Comparison of ENCODE assay signal across 20 cellular contexts in genomic region chr9:37495571-37495970, GRCh38.
"Had no signal": no experiment of that assay in that cellular context is flagged by ENCODE, and none has a peak within 500 bp of the region (broad histone marks: within the 10 kb centered on the region; RNA-seq: fewer than 3 reads in every experiment).

No MANE protein-coding gene starts in this region.

- ATAC-seq: gastroesophageal sphincter; left cardiac atrium; mucosa of descending colon; stimulated activated memory B cell treated with anti-CD40 and anti-IgM and Interleukin-4, amounts not matched to agents 10 μg/mL and 1 μg/mL and 100 μg/mL, for 72 hours had no signal

- H3K27me3 Mint-ChIP-seq: activated CD4-positive, alpha-beta memory T cell treated with anti-CD3 and anti-CD28 coated beads for 36 hours; stimulated activated memory B cell treated with anti-CD40 and anti-IgM and Interleukin-4, amounts not matched to agents 10 μg/mL and 1 μg/mL and 100 μg/mL, for 72 hours; type B pancreatic cell had no signal

- H3K9me3 ChIP-seq: esophagus squamous epithelium, gastroesophageal sphincter, mucosa of descending colon, right lobe of liver, vagina had no signal

- H3K79me2 ChIP-seq: parathyroid adenoma had no signal

- H2AFZ ChIP-seq: parathyroid adenoma had no signal

- H3K4me3 Mint-ChIP-seq: activated CD4-positive, alpha-beta memory T cell treated with anti-CD3 and anti-CD28 coated beads for 36 hours; stimulated activated memory B cell treated with anti-CD40 and anti-IgM and Interleukin-4, amounts not matched to agents 10 μg/mL and 1 μg/mL and 100 μg/mL, for 72 hours; type B pancreatic cell had no signal

- DNase-seq: activated CD4-positive, alpha-beta memory T cell treated with anti-CD3 and anti-CD28 coated beads for 36 hours; activated CD4-positive, alpha-beta T cell treated with anti-CD3 and anti-CD28 coated beads for 48 hours; activated effector memory CD4-positive, alpha-beta T cell treated with anti-CD3 and anti-CD28 coated beads, Interleukin-2, amount 50 U/mL, for 16 hours; activated naive CD4-positive, alpha-beta T cell treated with anti-CD3 and anti-CD28 coated beads, Interleukin-2, amount 50 U/mL, for 16 hours; activated T-cell treated with anti-CD3 and anti-CD28 coated beads, Interleukin-2, amount 50 U/mL, for 1 hour; central memory CD4-positive, alpha-beta T cell; esophagus squamous epithelium; islet precursor cell; left cardiac atrium; mesendoderm; mucosa of descending colon; nucleus accumbens; right lobe of liver; small intestine; stimulated activated CD4-positive, alpha-beta T cell treated with anti-CD3 and anti-CD28 coated beads, Interleukin-2, amount 100 ng/mL, for 24 hours had no signal

- H3K4me3 ChIP-seq: esophagus squamous epithelium, gastroesophageal sphincter, mucosa of descending colon, right lobe of liver, vagina had no signal

- H3K4me1 ChIP-seq: esophagus squamous epithelium, gastroesophageal sphincter, parathyroid adenoma, vagina had no signal

- H3K9me3 Mint-ChIP-seq: activated CD4-positive, alpha-beta memory T cell treated with anti-CD3 and anti-CD28 coated beads for 36 hours; stimulated activated memory B cell treated with anti-CD40 and anti-IgM and Interleukin-4, amounts not matched to agents 10 μg/mL and 1 μg/mL and 100 μg/mL, for 72 hours; type B pancreatic cell had no signal

- H3K27ac Mint-ChIP-seq: activated CD4-positive, alpha-beta memory T cell treated with anti-CD3 and anti-CD28 coated beads for 36 hours; stimulated activated memory B cell treated with anti-CD40 and anti-IgM and Interleukin-4, amounts not matched to agents 10 μg/mL and 1 μg/mL and 100 μg/mL, for 72 hours; type B pancreatic cell had no signal

- H3K27ac ChIP-seq: esophagus squamous epithelium, gastroesophageal sphincter, parathyroid adenoma, right lobe of liver, vagina had no signal

- H3K27me3 ChIP-seq: esophagus squamous epithelium, gastroesophageal sphincter, right lobe of liver, vagina had no signal

- H3K9ac ChIP-seq: parathyroid adenoma had no signal
